In the genomic region with DNA sequence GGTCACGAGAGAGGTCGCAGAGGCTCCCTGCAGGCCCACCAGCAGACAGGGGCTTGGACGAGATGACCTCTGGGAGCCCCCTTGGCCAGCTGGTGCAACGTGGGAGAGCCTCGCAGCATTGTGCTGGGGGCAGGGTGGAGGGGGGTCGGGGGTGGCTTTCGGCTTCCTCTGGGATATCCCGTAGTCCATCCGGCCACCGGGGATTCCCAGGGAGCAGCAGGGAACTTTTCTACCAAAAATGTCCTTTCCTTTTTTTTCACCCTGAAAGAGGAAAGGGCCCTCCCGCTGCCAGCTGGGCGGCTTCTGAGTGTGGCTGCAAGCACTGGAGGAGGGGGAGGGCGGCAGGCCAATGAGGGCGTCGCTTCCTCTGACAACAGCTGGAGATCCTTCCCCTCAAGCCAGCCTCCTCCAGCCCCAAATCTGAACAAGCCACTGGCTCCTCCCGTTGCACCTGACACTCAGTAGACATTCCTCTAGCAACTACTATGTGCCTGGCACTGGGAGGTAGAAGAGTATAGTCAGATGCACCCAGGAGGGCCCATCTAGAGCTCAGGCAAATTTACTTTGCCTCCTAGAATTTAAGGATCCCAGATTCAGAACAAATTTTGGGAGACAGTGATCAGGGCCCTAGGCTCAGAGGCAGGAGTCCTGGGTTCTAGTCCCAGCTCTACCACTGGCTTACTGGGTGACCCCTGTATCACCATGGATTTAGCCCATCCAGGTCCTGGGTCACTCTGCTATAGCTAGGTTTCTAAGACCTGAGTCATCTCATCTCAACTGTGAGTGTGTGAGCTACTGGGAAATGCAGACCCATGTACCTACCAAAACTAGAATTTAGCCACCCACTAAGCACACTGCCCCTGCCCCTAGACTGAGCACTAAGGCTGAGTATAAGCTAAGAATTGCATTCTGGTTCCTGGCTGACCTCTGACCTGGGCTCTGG, we compare ENCODE assay signal across 9 cellular contexts. TPM values are rescaled to one million over a fixed set of nuclear protein-coding genes. Genes with fewer than 3 reads are reported as not detected.
DNase-seq lines count a peak whose midpoint lies in the region; ATAC-seq and TF ChIP-seq lines count a peak whose summit lies in the region.
"Had no signal": no experiment of that assay in that cellular context is flagged by ENCODE, and none has a peak within 500 bp of the region (broad histone marks: within the 10 kb centered on the region; RNA-seq: fewer than 3 reads in every experiment).

No MANE protein-coding gene starts in this region.

- peak overlapping the region; percentile 31 for H3K27ac Mint-ChIP-seq in MCF 10A (ENCODE audit: low read depth, unreplicated experiment)

- peaks cover 34% of the 10 kb centered on the region for H3K4me1 Mint-ChIP-seq in MCF 10A (ENCODE audit: insufficient read depth, unreplicated experiment)

- H3K27me3 ChIP-seq in RWPE2 (ENCODE audit: insufficient read depth, poor library complexity, severe bottlenecking) (no peaks in the 10 kb centered on the region), iPS DF 6.9 (ENCODE audit: control insufficient read depth, insufficient read depth, low read length) (no peaks in the 10 kb centered on the region), smooth muscle cell (ENCODE audit: low read depth) (no peaks in the 10 kb centered on the region)

- peaks cover 7% of the 10 kb centered on the region for H3K36me3 Mint-ChIP-seq in MCF 10A (ENCODE audit: insufficient read depth, unreplicated experiment)

- peaks cover 9% of the 10 kb centered on the region for H3K79me2 ChIP-seq in smooth muscle cell (ENCODE audit: low read depth)

- DNase-seq in RWPE2 (ENCODE audit: low spot score) (no peak), MCF 10A (ENCODE audit: unreplicated experiment) (peak; percentile 67), iPS DF 6.9 (ENCODE audit: low read depth, low spot score) (peak; percentile 50), smooth muscle cell (lab: John Stamatoyannopoulos, UW; ENCODE audit: unreplicated experiment) (peak; percentile 25), DMS79 treated with DMSO at 0.1 percent for 48 hours (lab: John Stamatoyannopoulos, UW) (no peak), HuH-7 (ENCODE audit: low spot score) (no peak)

- no peak overlapping the region for H3K9ac ChIP-seq in smooth muscle cell (ENCODE audit: low read depth)

- no CpG with 5 or more reads among the region's 16 CpGs for WGBS in iPS DF 6.9 (ENCODE audit: insufficient coverage, insufficient read length)
- 31% methylated on average over 15 of the region's 16 CpGs for WGBS in smooth muscle cell (ENCODE audit: low lambda C conversion rate)

- CTCF ChIA-PET in MCF 10A (lab: Yijun Ruan, JAX): interaction anchor here (0.6 to 1.3 kb wide), 4 partner anchors 17 to 565 kb away, joined by 3 to 4 read pairs (median 4); no protein-coding TSS in a partner anchor

- no peaks in the 10 kb centered on the region for H3K27me3 Mint-ChIP-seq in MCF 10A (ENCODE audit: insufficient read depth, unreplicated experiment)

- H3K4me3 Mint-ChIP-seq in MCF 10A (ENCODE audit: unreplicated experiment): no peak overlapping the region

- no peaks in the 10 kb centered on the region for H3K9me3 Mint-ChIP-seq in MCF 10A (ENCODE audit: unreplicated experiment)

- intact Hi-C loops in MCF 10A (cut with micrococcal nuclease): loop anchor here (1.0 kb wide), 1 partner anchor 28 kb away; no protein-coding TSS in a partner anchor

- H3K9me3 ChIP-seq in RWPE2 (ENCODE audit: severe bottlenecking) (no peaks in the 10 kb centered on the region), iPS DF 6.9 (ENCODE audit: control insufficient read depth, insufficient read depth, low read length) (no peaks in the 10 kb centered on the region), smooth muscle cell (replicated peaks; ENCODE audit: low read depth) (no peaks in the 10 kb centered on the region)

- H3K4me1 ChIP-seq in RWPE2 (ENCODE audit: insufficient read depth, poor library complexity, severe bottlenecking) (peaks cover 47% of the 10 kb centered on the region), iPS DF 6.9 (ENCODE audit: control insufficient read depth, insufficient read depth, low read length) (peaks cover 16% of the 10 kb centered on the region), smooth muscle cell (ENCODE audit: low read depth) (peaks cover 18% of the 10 kb centered on the region)

- H4K20me1 ChIP-seq in smooth muscle cell (ENCODE audit: low read depth): peaks cover 36% of the 10 kb centered on the region

- H3K4me3 ChIP-seq in RWPE2 (ENCODE audit: severe bottlenecking) (no peak overlapping the region), iPS DF 6.9 (ENCODE audit: low read length) (no peak overlapping the region), smooth muscle cell (no peak overlapping the region)
- H3K4me3 ChIP-seq: SK-N-MC had no signal

- no peaks in the 10 kb centered on the region for H3F3A ChIP-seq in smooth muscle cell (ENCODE audit: low read depth)

- BruUV-seq in MCF 10A (replicated peaks; lab: Mats Ljungman, UMichigan): no TSS peak

- peak overlapping the region; percentile 31 for H3K4me2 ChIP-seq in smooth muscle cell

- no peak overlapping the region for H2AFZ ChIP-seq in smooth muscle cell (ENCODE audit: low read depth)

- peaks cover 26% of the 10 kb centered on the region for H3K36me3 ChIP-seq in RWPE2 (ENCODE audit: low read depth)
- no peaks in the 10 kb centered on the region for H3K36me3 ChIP-seq in iPS DF 6.9 (ENCODE audit: control insufficient read depth, insufficient read depth, low read length)
- no peaks in the 10 kb centered on the region for H3K36me3 ChIP-seq in smooth muscle cell (ENCODE audit: low read depth)

- POLR2A ChIA-PET in MCF 10A (lab: Yijun Ruan, JAX): interaction anchor here (0.7 to 4.1 kb wide), 4 partner anchors 10 to 994 kb away, joined by 3 to 34 read pairs (median 3); a partner anchor contains a TSS

- TF ChIP-seq CTCF in RWPE2 (IDR thresholded peaks at IDR 0.05; ENCODE audit: poor library complexity, severe bottlenecking) (no peak), MCF 10A (IDR thresholded peaks at IDR 0.05; ENCODE audit: unreplicated experiment) (no peak), smooth muscle cell (IDR thresholded peaks at IDR 0.05; ENCODE audit: borderline replicate concordance, insufficient read depth, poor library complexity, severe bottlenecking) (no peak)

- peak; percentile 66 for ATAC-seq in GM18502 (IDR thresholded peaks at IDR 0.05; ENCODE audit: poor library complexity, unreplicated experiment)
- peak; percentile 38 for ATAC-seq in HG03039 (IDR thresholded peaks at IDR 0.05; ENCODE audit: unreplicated experiment)
- no peak for ATAC-seq in RWPE2 (ENCODE audit: low read depth)

- H3K27ac ChIP-seq in RWPE2 (ENCODE audit: poor library complexity, severe bottlenecking) (peak overlapping the region; percentile 83), iPS DF 6.9 (ENCODE audit: low read length) (no peak overlapping the region), smooth muscle cell (ENCODE audit: low read depth) (no peak overlapping the region)
- H3K27ac ChIP-seq: SK-N-MC had no signal

RNA-seq across cellular contexts. Expression of a gene that starts 2.7 kb away (rescaled TPM):
- total RNA-seq in MCF 10A (2022): 5.8 and 5.9 TPM in 2 replicates
- total RNA-seq in smooth muscle cell: 5.3 and 9.3 TPM in 2 replicates
- 5.5 and 8.8 TPM in 2 replicates for polyA plus RNA-seq in smooth muscle cell

RNA-seq across cellular contexts. Expression of a gene that starts 9.9 kb away (rescaled TPM):
- total RNA-seq in MCF 10A (2022): 25.6 and 33.7 TPM in 2 replicates
- total RNA-seq in smooth muscle cell: 17.9 and 18.7 TPM in 2 replicates
- polyA plus RNA-seq in smooth muscle cell: 11.7 and 17.2 TPM in 2 replicates

RNA-seq across cellular contexts. Expression of a gene that starts 54.2 kb away (rescaled TPM):
- total RNA-seq in MCF 10A (2022) (43.2 and 44.1 TPM in 2 replicates), smooth muscle cell (22.2 and 30.8 TPM in 2 replicates)
- polyA plus RNA-seq in smooth muscle cell: 31.2 and 35.3 TPM in 2 replicates

RNA-seq across cellular contexts. Expression of a gene that starts 57.7 kb away (rescaled TPM):
- total RNA-seq in MCF 10A (2022) (not detected in 2 replicates), smooth muscle cell (not detected in 2 replicates)
- polyA plus RNA-seq in smooth muscle cell: 0.69 TPM in 1 of 2 replicates, not detected in the other

Comparison
In these comparisons a context has a peak if more than half of its experiments do, and no peak if none do; other contexts are left out.
1. DNase-seq: peak in MCF 10A (single experiment), iPS DF 6.9 (single experiment) and smooth muscle cell (single experiment); none in RWPE2 (single experiment), DMS79 treated with DMSO at 0.1 percent for 48 hours (single experiment) and HuH-7 (single experiment).